Comparison of ENCODE assay signal across 8 cellular contexts in genomic region chr5:141849371-141850182, GRCh38.
A peak's percentile ranks its signal among the peaks of the same experiment; 100 is the strongest.
DNase-seq lines count a peak whose midpoint lies in the region; TF ChIP-seq lines count a peak whose summit lies in the region.

No MANE protein-coding gene starts in this region.

- peak overlapping the region; percentile 65 for H3K4me3 ChIP-seq in HFF-Myc (replicated peaks; ENCODE audit: low read depth, low read length)
- peak overlapping the region; percentile 70 for H3K4me3 ChIP-seq in retinal pigment epithelial cell (ENCODE audit: low read length)

- TF ChIP-seq CTCF in GM10266 (IDR thresholded peaks at IDR 0.05; ENCODE audit: control insufficient read depth, insufficient read depth, low read depth, missing control alignments), result no peak
- no peak for TF ChIP-seq CTCF in HFF-Myc (IDR thresholded peaks at IDR 0.05; ENCODE audit: low read depth, low read length, missing control alignments)
- no peak for TF ChIP-seq CTCF in retinal pigment epithelial cell (conservative IDR thresholded peaks at IDR 0.05; ENCODE audit: low read depth, low read length)

- peak; percentile 89 for DNase-seq in GM10266 (ENCODE audit: extremely low spot score)
- no peak for DNase-seq in HFF-Myc (ENCODE audit: extremely low read depth, low read depth)
- peak; percentile 76 for DNase-seq in NCI-H1092 treated with DMSO at 0.1 percent for 48 hours (lab: John Stamatoyannopoulos, UW)
- peak; percentile 68 for DNase-seq in T-helper 9 cell
- peak; percentile 89 for DNase-seq in astrocyte of the hippocampus (ENCODE audit: low read depth, low spot score)
- peak; percentile 82 to 86 for DNase-seq in hippocampal formation (lab: John Stamatoyannopoulos, UW)
- DNase-seq in retinal pigment epithelial cell (ENCODE audit: low read depth), result peak; percentile 70
- DNase-seq in SKM-1 (lab: John Stamatoyannopoulos, UW; ENCODE audit: unreplicated experiment), result no peak

Comparison
In these comparisons a context has a peak if more than half of its experiments do, and no peak if none do; other contexts are left out.
1. DNase-seq: peak in GM10266 (single experiment), NCI-H1092 treated with DMSO at 0.1 percent for 48 hours (single experiment), T-helper 9 cell (single experiment), astrocyte of the hippocampus (single experiment), hippocampal formation (2 of 2) and retinal pigment epithelial cell (single experiment); none in HFF-Myc (single experiment) and SKM-1 (single experiment).